ENCODE assay signal across 1 cellular context in genomic region chr10:110208614-110209398, GRCh38.
TF ChIP-seq lines count a peak whose summit lies in the region.

No MANE protein-coding gene starts in this region.

TF ChIP-seq in WTC11, 78 proteins besides CTCF, POLR2A, EP300 and RAD21:
- no peak; the same call in 1 of the 2 replicates for TF ChIP-seq ZNF281 (CRISPR knock-in tag; IDR thresholded peaks at IDR 0.05)
- no peak for TF ChIP-seq GABPB1 (CRISPR knock-in tag; IDR thresholded peaks at IDR 0.05)
- no peak for TF ChIP-seq ZBTB43 (CRISPR knock-in tag; IDR thresholded peaks at IDR 0.05)
- TF ChIP-seq MYBL2 (CRISPR knock-in tag; IDR thresholded peaks at IDR 0.05), result no peak
- TF ChIP-seq OVOL2 (CRISPR knock-in tag; IDR thresholded peaks at IDR 0.05; ENCODE audit: borderline replicate concordance), result no peak
- no peak for TF ChIP-seq ZNF263 (CRISPR knock-in tag; IDR thresholded peaks at IDR 0.05; ENCODE audit: low read depth)
- no peak for TF ChIP-seq MXD4 (CRISPR knock-in tag; IDR thresholded peaks at IDR 0.05; ENCODE audit: borderline replicate concordance)
- TF ChIP-seq ZNF138 (CRISPR knock-in tag; conservative IDR thresholded peaks at IDR 0.05), result no peak
- no peak for TF ChIP-seq ZNF425 (CRISPR knock-in tag; conservative IDR thresholded peaks at IDR 0.05)
- TF ChIP-seq TEAD4 (CRISPR knock-in tag; IDR thresholded peaks at IDR 0.05), result no peak
- TF ChIP-seq IRF2 (CRISPR knock-in tag; IDR thresholded peaks at IDR 0.05; ENCODE audit: borderline replicate concordance, low read depth), result no peak
- no peak for TF ChIP-seq RELA (CRISPR knock-in tag; IDR thresholded peaks at IDR 0.05; ENCODE audit: borderline replicate concordance)
- no peak for TF ChIP-seq GRHL2 (CRISPR knock-in tag; IDR thresholded peaks at IDR 0.05; ENCODE audit: insufficient replicate concordance, severe bottlenecking)
